Comparison of ENCODE assay signal across 8 cellular contexts in the genomic region with DNA sequence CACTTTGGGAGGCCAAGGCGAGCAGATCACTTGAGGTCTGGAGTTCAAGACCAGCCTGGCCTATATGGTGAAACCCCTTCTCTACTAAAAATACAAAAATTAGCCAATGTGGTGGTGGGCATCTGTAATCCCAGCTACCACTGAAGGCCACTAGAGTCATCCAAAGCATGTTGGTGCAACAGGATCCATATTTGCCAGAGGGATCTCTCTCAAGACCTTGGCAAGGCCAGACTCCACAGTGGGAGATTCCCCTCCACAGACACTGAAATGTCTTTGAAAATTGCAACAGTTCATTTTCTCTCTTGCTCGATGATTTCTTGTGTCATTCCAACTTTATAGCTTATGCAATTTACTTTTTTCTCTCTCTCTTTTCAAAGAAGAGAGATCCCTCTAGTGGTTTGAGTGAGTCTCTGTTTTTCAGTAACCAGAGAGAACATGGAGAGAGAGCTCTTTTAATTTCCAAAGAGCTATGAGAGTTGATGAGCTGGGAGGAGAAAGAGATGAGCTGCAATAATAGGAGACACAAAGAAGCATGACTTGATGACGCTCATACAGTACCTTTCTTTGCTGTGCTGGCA.
A peak's percentile ranks its signal among the peaks of the same experiment; 100 is the strongest.
DNase-seq lines count a peak whose midpoint lies in the region; ATAC-seq, FAIRE-seq and TF ChIP-seq lines count a peak whose summit lies in the region.

No MANE protein-coding gene starts in this region.

- H3K4me3 ChIP-seq in BLaER1 (no peak overlapping the region), astrocyte (ENCODE audit: insufficient read depth, low read depth, low read length) (no peak overlapping the region), HepG2 (replicated peaks in 1 of 3; ENCODE audit: insufficient read depth in 1 of 3, low read depth in 2 of 3, low read length in 3 of 3) (no peak overlapping the region), HAP-1 (no peak overlapping the region)

- H4K20me1 ChIP-seq in BLaER1 (no peaks in the 10 kb centered on the region), astrocyte (ENCODE audit: insufficient read depth, low read length) (no peaks in the 10 kb centered on the region), HepG2 (ENCODE audit: insufficient read depth, low read length) (no peaks in the 10 kb centered on the region)

- H3K9me3 Mint-ChIP-seq in astrocyte (ENCODE audit: unreplicated experiment), result peaks cover 7% of the 10 kb centered on the region

- no peak overlapping the region; the same call in 1 of the 2 replicates for H3K9ac ChIP-seq in BLaER1
- H3K9ac ChIP-seq in astrocyte (ENCODE audit: low read length), result no peak overlapping the region
- no peak overlapping the region for H3K9ac ChIP-seq in HepG2 (ENCODE audit: insufficient read depth, low read depth, low read length)

- TF ChIP-seq EP300 in HepG2 (IDR thresholded peaks at IDR 0.05; ENCODE audit: low read depth in 2 of 2, low read length in 2 of 2) (no peak), HepG2 (CRISPR knock-in tag; IDR thresholded peaks at IDR 0.05; ENCODE audit: borderline replicate concordance) (no peak)

- DNase-seq in HPDE6-E6E7 (ENCODE audit: extremely low spot score) (peak; percentile 22), astrocyte (ENCODE audit: low read depth) (no peak), HepG2 (ENCODE audit: low spot score) (peak; percentile 35), retina (no peak), HAP-1 (ENCODE audit: low spot score in 2 of 2) (no peak), GM19238 (ENCODE audit: insufficient read length, low spot score) (no peak), GM13976 (ENCODE audit: low spot score) (no peak)

- no peaks in the 10 kb centered on the region for H3K79me2 ChIP-seq in astrocyte (ENCODE audit: insufficient read depth, low read length)
- no peaks in the 10 kb centered on the region for H3K79me2 ChIP-seq in HepG2 (ENCODE audit: insufficient read depth, low read length)

- no peaks in the 10 kb centered on the region for H3K27me3 Mint-ChIP-seq in astrocyte (ENCODE audit: low read depth, unreplicated experiment)

- 32% methylated on average over 3 of the region's 3 CpGs for WGBS in HepG2 (ENCODE audit: low lambda C conversion rate)

- POLR2A ChIA-PET in HepG2 (lab: Yijun Ruan, JAX), result no interaction called here

- H3K36me3 ChIP-seq in BLaER1 (no peaks in the 10 kb centered on the region), astrocyte (ENCODE audit: insufficient read depth, low read length) (no peaks in the 10 kb centered on the region), HepG2 (replicated peaks in 1 of 2; ENCODE audit: control insufficient read depth in 1 of 2, insufficient read depth in 2 of 2, low read length in 2 of 2) (no peaks in the 10 kb centered on the region), HAP-1 (replicated peaks) (no peaks in the 10 kb centered on the region)

- TF ChIP-seq CTCF in astrocyte (IDR thresholded peaks at IDR 0.05; ENCODE audit: insufficient read depth, low read depth, low read length), result peak; percentile 23
- TF ChIP-seq CTCF in HepG2 (CRISPR knock-in tag; IDR thresholded peaks at IDR 0.05), result peak; percentile 54
- no peak for TF ChIP-seq CTCF in GM13976 (IDR thresholded peaks at IDR 0.05; ENCODE audit: borderline replicate concordance, control extremely low read depth, extremely low read depth, insufficient read depth, missing control alignments)

- H3K4me3 Mint-ChIP-seq in astrocyte (ENCODE audit: unreplicated experiment), result no peak overlapping the region

- no TSS peak for BruUV-seq in HepG2 (replicated peaks; lab: Mats Ljungman, UMichigan)

- H3K27me3 ChIP-seq in BLaER1, result no peaks in the 10 kb centered on the region
- H3K27me3 ChIP-seq in astrocyte (ENCODE audit: insufficient read depth, low read length), result no peaks in the 10 kb centered on the region
- no peaks in the 10 kb centered on the region; a peak in 2 of 5 replicates for H3K27me3 ChIP-seq in HepG2 (ENCODE audit: control insufficient read depth in 1 of 2, insufficient read depth in 2 of 2, low read length in 2 of 2)
- H3K27me3 ChIP-seq in HAP-1 (ENCODE audit: low read depth), result no peaks in the 10 kb centered on the region

- in situ Hi-C loops in HepG2 (cut with HindIII; ENCODE audit: extremely low pct_ligation_motif_present, low pct_unique_long_range_greater_than_20kb) (no loop called here), HAP-1 (cut with MboI; ENCODE audit: low sequenced_read_pairs) (no loop called here), GM13976 (cut with MboI; ENCODE audit: low sequenced_read_pairs, unreplicated experiment) (no loop called here)

- intact Hi-C loops in HepG2 (cut with micrococcal nuclease; ENCODE audit: unreplicated experiment), result loop anchor here (1.0 kb wide), 1 partner anchor 689 kb away; no protein-coding TSS in a partner anchor

- CTCF ChIA-PET in HepG2 (lab: Yijun Ruan, JAX; ENCODE audit: low intra/inter-chr PET ratio, low total read pairs), result no interaction called here

- H3K9me3 ChIP-seq in BLaER1 (peaks cover 28% of the 10 kb centered on the region), astrocyte (ENCODE audit: insufficient read depth, low read depth, low read length) (no peaks in the 10 kb centered on the region), HepG2 (ENCODE audit: low read length) (no peaks in the 10 kb centered on the region), HAP-1 (no peaks in the 10 kb centered on the region)

- H3K27ac ChIP-seq in BLaER1 (peak overlapping the region; percentile 56), astrocyte (ENCODE audit: low read depth, low read length) (no peak overlapping the region), HepG2 (ENCODE audit: extremely low read length, insufficient read depth, low read length) (no peak overlapping the region)

- no peak overlapping the region for H3K27ac Mint-ChIP-seq in astrocyte (ENCODE audit: unreplicated experiment)

- H3K4me2 ChIP-seq in BLaER1, result peak overlapping the region; percentile 56
- H3K4me2 ChIP-seq in astrocyte (ENCODE audit: low read length), result no peak overlapping the region
- H3K4me2 ChIP-seq in HepG2 (ENCODE audit: low read depth, low read length), result peak overlapping the region; percentile 37; the same call in 1 of the 2 replicates

- no peak for TF ChIP-seq POLR2A in HepG2 (IDR thresholded peaks at IDR 0.05; ENCODE audit: insufficient read depth in 1 of 2, low read depth in 2 of 2, low read length in 2 of 2)

- H3K4me1 Mint-ChIP-seq in astrocyte (ENCODE audit: low read depth, unreplicated experiment), result peaks cover 10% of the 10 kb centered on the region

- peaks cover 20% of the 10 kb centered on the region for H3K4me1 ChIP-seq in BLaER1
- no peaks in the 10 kb centered on the region for H3K4me1 ChIP-seq in astrocyte (ENCODE audit: insufficient read depth, low read length)
- no peaks in the 10 kb centered on the region for H3K4me1 ChIP-seq in HepG2 (ENCODE audit: insufficient read depth, low read length)
- H3K4me1 ChIP-seq in HAP-1, result no peaks in the 10 kb centered on the region

- FAIRE-seq in astrocyte (lab: Jason Lieb, UNC) (no peak), HepG2 (lab: Jason Lieb, UNC) (no peak)

- H2AFZ ChIP-seq in astrocyte (ENCODE audit: low read depth, low read length), result no peak overlapping the region
- no peak overlapping the region for H2AFZ ChIP-seq in HepG2 (ENCODE audit: low read length)

- TF ChIP-seq RAD21 in HepG2 (CRISPR knock-in tag; IDR thresholded peaks at IDR 0.05), result peak; percentile 58

- no peaks in the 10 kb centered on the region for H3K36me3 Mint-ChIP-seq in astrocyte (ENCODE audit: low read depth, unreplicated experiment)

- ATAC-seq in HepG2, result peak; percentile 63

TF ChIP-seq in HepG2, 621 proteins besides CTCF, POLR2A, EP300 and RAD21:
- TF ChIP-seq STAG1 (CRISPR knock-in tag; IDR thresholded peaks at IDR 0.05), result peak; percentile 77
- TF ChIP-seq, protein P1, sequence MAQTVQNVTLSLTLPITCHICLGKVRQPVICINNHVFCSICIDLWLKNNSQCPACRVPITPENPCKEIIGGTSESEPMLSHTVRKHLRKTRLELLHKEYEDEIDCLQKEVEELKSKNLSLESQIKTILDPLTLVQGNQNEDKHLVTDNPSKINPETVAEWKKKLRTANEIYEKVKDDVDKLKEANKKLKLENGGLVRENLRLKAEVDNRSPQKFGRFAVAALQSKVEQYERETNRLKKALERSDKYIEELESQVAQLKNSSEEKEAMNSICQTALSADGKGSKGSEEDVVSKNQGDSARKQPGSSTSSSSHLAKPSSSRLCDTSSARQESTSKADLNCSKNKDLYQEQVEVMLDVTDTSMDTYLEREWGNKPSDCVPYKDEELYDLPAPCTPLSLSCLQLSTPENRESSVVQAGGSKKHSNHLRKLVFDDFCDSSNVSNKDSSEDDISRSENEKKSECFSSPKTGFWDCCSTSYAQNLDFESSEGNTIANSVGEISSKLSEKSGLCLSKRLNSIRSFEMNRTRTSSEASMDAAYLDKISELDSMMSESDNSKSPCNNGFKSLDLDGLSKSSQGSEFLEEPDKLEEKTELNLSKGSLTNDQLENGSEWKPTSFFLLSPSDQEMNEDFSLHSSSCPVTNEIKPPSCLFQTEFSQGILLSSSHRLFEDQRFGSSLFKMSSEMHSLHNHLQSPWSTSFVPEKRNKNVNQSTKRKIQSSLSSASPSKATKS (CRISPR knock-in tag; IDR thresholded peaks at IDR 0.05), result no peak
- TF ChIP-seq SMC3 (IDR thresholded peaks at IDR 0.05; ENCODE audit: low read length), result peak; percentile 60; the same call in 1 of the 2 replicates
- no peak for TF ChIP-seq SMAD3 (CRISPR knock-in tag; IDR thresholded peaks at IDR 0.05)
- peak; percentile 49 for TF ChIP-seq CEBPG (CRISPR knock-in tag; IDR thresholded peaks at IDR 0.05)
TF ChIP-seq in HepG2: peak in this region for 3.

Comparison
In these comparisons a context has a peak if more than half of its experiments do, and no peak if none do; other contexts are left out.
1. DNase-seq: peak in HPDE6-E6E7 (single experiment) and HepG2 (single experiment); none in astrocyte (single experiment), retina (single experiment), HAP-1 (0 of 2), GM19238 (single experiment) and GM13976 (single experiment).